In genomic region chr17:80002690-80003490, GRCh38 we compare ENCODE assay signal across 17 cellular contexts. TPM values are rescaled to one million over a fixed set of nuclear protein-coding genes. Genes with fewer than 3 reads are reported as not detected.
"Had no signal": no experiment of that assay in that cellular context is flagged by ENCODE, and none has a peak within 500 bp of the region (broad histone marks: within the 10 kb centered on the region; RNA-seq: fewer than 3 reads in every experiment).

No MANE protein-coding gene starts in this region.

- H3K27me3 ChIP-seq: dorsolateral prefrontal cortex, right lobe of liver, suprapubic skin, upper lobe of right lung had no signal

- H3K27me3 Mint-ChIP-seq: activated CD4-positive, alpha-beta memory T cell treated with anti-CD3 and anti-CD28 coated beads for 36 hours; activated T-cell treated with anti-CD3 and anti-CD28 coated beads, Interleukin-2, amount 50 U/mL, for 24 hours; natural killer cell treated with Interleukin-12 subunit alpha and Interleukin-12 subunit beta and Interleukin-15 and Interleukin-18, amount 100 ng/mL, for 72 hours had no signal

- H3K9me3 ChIP-seq: psoas muscle, right lobe of liver, suprapubic skin, upper lobe of right lung had no signal

- H3K27ac ChIP-seq: dorsolateral prefrontal cortex, psoas muscle, right lobe of liver, suprapubic skin, upper lobe of right lung, VCaP had no signal

- H3K4me3 Mint-ChIP-seq: activated CD4-positive, alpha-beta memory T cell treated with anti-CD3 and anti-CD28 coated beads for 36 hours; activated T-cell treated with anti-CD3 and anti-CD28 coated beads, Interleukin-2, amount 50 U/mL, for 24 hours; memory B cell; natural killer cell treated with Interleukin-12 subunit alpha and Interleukin-12 subunit beta and Interleukin-15 and Interleukin-18, amount 100 ng/mL, for 72 hours had no signal

- DNase-seq: activated CD4-positive, alpha-beta memory T cell treated with anti-CD3 and anti-CD28 coated beads for 36 hours; activated CD4-positive, alpha-beta T cell treated with anti-CD3 and anti-CD28 coated beads for 1 hour; activated T-cell treated with anti-CD3 and anti-CD28 coated beads, Interleukin-2, amount 50 U/mL, for 24 hours; dorsolateral prefrontal cortex; islet precursor cell; left ventricle myocardium superior; occipital lobe; stimulated activated naive CD8-positive, alpha-beta T cell treated with anti-CD3 and anti-CD28 coated beads, Interleukin-15, Interleukin-2, amounts not matched to agents 100 U/mL and 50 U/mL, for 24 hours; upper lobe of right lung had no signal

- H3K27ac Mint-ChIP-seq: activated CD4-positive, alpha-beta memory T cell treated with anti-CD3 and anti-CD28 coated beads for 36 hours; activated naive CD4-positive, alpha-beta T cell treated with anti-CD3 and anti-CD28 coated beads, Interleukin-2, amount 50 U/mL, for 72 hours; activated T-cell treated with anti-CD3 and anti-CD28 coated beads, Interleukin-2, amount 50 U/mL, for 24 hours; memory B cell had no signal

- H3K9me3 Mint-ChIP-seq: activated CD4-positive, alpha-beta memory T cell treated with anti-CD3 and anti-CD28 coated beads for 36 hours; activated naive CD4-positive, alpha-beta T cell treated with anti-CD3 and anti-CD28 coated beads, Interleukin-2, amount 50 U/mL, for 72 hours; activated T-cell treated with anti-CD3 and anti-CD28 coated beads, Interleukin-2, amount 50 U/mL, for 24 hours; memory B cell; natural killer cell treated with Interleukin-12 subunit alpha and Interleukin-12 subunit beta and Interleukin-15 and Interleukin-18, amount 100 ng/mL, for 72 hours had no signal

- H3K4me3 ChIP-seq: dorsolateral prefrontal cortex, psoas muscle, right lobe of liver, suprapubic skin, upper lobe of right lung had no signal

- H3K4me1 ChIP-seq: psoas muscle had no signal

- ATAC-seq: activated naive CD4-positive, alpha-beta T cell treated with anti-CD3 and anti-CD28 coated beads, Interleukin-2, amount 50 U/mL, for 72 hours; left ventricle myocardium superior; natural killer cell treated with Interleukin-12 subunit alpha and Interleukin-12 subunit beta and Interleukin-15 and Interleukin-18, amount 100 ng/mL, for 72 hours; psoas muscle; right lobe of liver; stimulated activated naive CD8-positive, alpha-beta T cell treated with anti-CD3 and anti-CD28 coated beads, Interleukin-15, Interleukin-2, amounts not matched to agents 100 U/mL and 50 U/mL, for 24 hours; upper lobe of right lung had no signal

- H3K36me3 Mint-ChIP-seq: activated CD4-positive, alpha-beta memory T cell treated with anti-CD3 and anti-CD28 coated beads for 36 hours; activated naive CD4-positive, alpha-beta T cell treated with anti-CD3 and anti-CD28 coated beads, Interleukin-2, amount 50 U/mL, for 72 hours; memory B cell; natural killer cell treated with Interleukin-12 subunit alpha and Interleukin-12 subunit beta and Interleukin-15 and Interleukin-18, amount 100 ng/mL, for 72 hours had no signal

- H3K36me3 ChIP-seq: right lobe of liver, upper lobe of right lung had no signal

RNA-seq across cellular contexts. Expression of gene CCDC40, which starts 33.6 kb away (rescaled TPM):
- total RNA-seq: T-helper 1 cell treated with Interleukin-12 subunit alpha and Interleukin-12 subunit beta and Interleukin-4 antibody, amounts not matched to agents 30 ng/mL and 1 ng/mL, for 36 hours had no signal
